Comparison of ENCODE assay signal across 12 cellular contexts in the genomic region with DNA sequence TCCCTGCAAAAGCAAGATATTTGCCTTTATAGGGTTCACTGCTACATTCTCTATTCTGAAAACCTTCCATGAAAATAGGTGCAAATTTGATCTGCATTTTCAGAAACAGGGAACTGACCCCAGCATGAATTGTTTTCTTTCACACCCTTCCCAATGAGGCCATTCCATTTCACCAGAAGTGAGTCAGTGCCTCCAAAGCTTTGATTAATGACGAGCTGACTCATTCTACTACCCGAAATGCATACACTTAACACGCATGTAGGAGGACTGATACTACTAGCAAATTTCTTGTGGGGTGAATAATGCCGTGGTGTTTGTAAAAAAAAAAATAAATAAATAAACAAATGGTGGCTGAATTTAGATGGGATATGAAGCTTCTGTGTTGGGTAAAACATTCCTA.
DNase-seq lines count a peak whose midpoint lies in the region; ATAC-seq and TF ChIP-seq lines count a peak whose summit lies in the region.
"Had no signal": no experiment of that assay in that cellular context is flagged by ENCODE, and none has a peak within 500 bp of the region (broad histone marks: within the 10 kb centered on the region; RNA-seq: fewer than 3 reads in every experiment).

No MANE protein-coding gene starts in this region.

- H3K4me1 ChIP-seq in HUES64 (ENCODE audit: insufficient read depth, low read length) (peaks cover 19% of the 10 kb centered on the region; the same call in 1 of the 2 replicates), heart left ventricle (no peaks in the 10 kb centered on the region)
- H3K4me1 ChIP-seq: Caco-2 had no signal

- H3K9me3 ChIP-seq in HUES64 (ENCODE audit: insufficient read depth, low read depth, low read length): no peaks in the 10 kb centered on the region
- no peaks in the 10 kb centered on the region for H3K9me3 ChIP-seq in heart left ventricle
- H3K9me3 ChIP-seq: Caco-2 had no signal

- peak overlapping the region; percentile 71 for H3K27ac ChIP-seq in HUES64 (ENCODE audit: low read depth, low read length)
- no peak overlapping the region for H3K27ac ChIP-seq in heart left ventricle
- H3K27ac ChIP-seq: neural progenitor cell had no signal

- ATAC-seq in heart left ventricle: no peak

- no peak for TF ChIP-seq CTCF in astrocyte of the cerebellum (IDR thresholded peaks at IDR 0.05; ENCODE audit: low read depth, low read length, missing control alignments)
- no peak for TF ChIP-seq CTCF in heart left ventricle (IDR thresholded peaks at IDR 0.05)

- H3K27me3 ChIP-seq in HUES64 (ENCODE audit: insufficient read depth, low read length) (no peaks in the 10 kb centered on the region), heart left ventricle (no peaks in the 10 kb centered on the region)
- H3K27me3 ChIP-seq: neural progenitor cell had no signal

- in situ Hi-C loops in astrocyte of the cerebellum (cut with HindIII; ENCODE audit: low sequenced_read_pairs): no loop called here

- H3K4me3 ChIP-seq in HUES64 (ENCODE audit: low read length) (no peak overlapping the region), astrocyte of the cerebellum (ENCODE audit: low read depth, low read length) (no peak overlapping the region), heart left ventricle (no peak overlapping the region)
- H3K4me3 ChIP-seq: neural progenitor cell had no signal

- TF ChIP-seq POLR2A in heart left ventricle (IDR thresholded peaks at IDR 0.05): no peak

- peak; percentile 49 for DNase-seq in ELR (ENCODE audit: low read depth)
- peak; percentile 63 for DNase-seq in astrocyte of the cerebellum (ENCODE audit: low read depth)
- peak; percentile 60 for DNase-seq in kidney tubule cell (ENCODE audit: low spot score)
- DNase-seq in heart left ventricle: no peak
- DNase-seq in RPMI8226: no peak
- DNase-seq in effector CD8-positive, alpha-beta T cell (lab: John Stamatoyannopoulos, UW): no peak
- DNase-seq in NCI-H510A (lab: John Stamatoyannopoulos, UW): no peak
- DNase-seq: amniotic stem cell; Caco-2; stimulated activated CD4-positive, alpha-beta T cell treated with anti-CD3 and anti-CD28 coated beads, Interleukin-12 subunit alpha, Interleukin-12 subunit beta, amount 100 ng/mL, for 4 hours had no signal

- H3K36me3 ChIP-seq in HUES64 (ENCODE audit: insufficient read depth, low read length) (no peaks in the 10 kb centered on the region), heart left ventricle (no peaks in the 10 kb centered on the region)
- H3K36me3 ChIP-seq: neural progenitor cell had no signal

- H3K9ac ChIP-seq in HUES64 (ENCODE audit: low read depth, low read length): no peak overlapping the region
- H3K9ac ChIP-seq: neural progenitor cell had no signal

- intact Hi-C loops in heart left ventricle (cut with DNase I): no loop called here

- WGBS in HUES64: no CpG with 5 or more reads among the region's 4 CpGs
- 64 to 75% (median 71%) methylated on average over 4 of the region's 4 CpGs for WGBS in heart left ventricle, 4 donors

Comparison
In these comparisons a context has a peak if more than half of its experiments do, and no peak if none do; other contexts are left out.
1. DNase-seq: peak in ELR (single experiment), astrocyte of the cerebellum (single experiment) and kidney tubule cell (single experiment); none in heart left ventricle (0 of 5), RPMI8226 (single experiment), effector CD8-positive, alpha-beta T cell (single experiment) and NCI-H510A (single experiment).